Comparison of ENCODE assay signal across 1 cellular context in the genomic region with DNA sequence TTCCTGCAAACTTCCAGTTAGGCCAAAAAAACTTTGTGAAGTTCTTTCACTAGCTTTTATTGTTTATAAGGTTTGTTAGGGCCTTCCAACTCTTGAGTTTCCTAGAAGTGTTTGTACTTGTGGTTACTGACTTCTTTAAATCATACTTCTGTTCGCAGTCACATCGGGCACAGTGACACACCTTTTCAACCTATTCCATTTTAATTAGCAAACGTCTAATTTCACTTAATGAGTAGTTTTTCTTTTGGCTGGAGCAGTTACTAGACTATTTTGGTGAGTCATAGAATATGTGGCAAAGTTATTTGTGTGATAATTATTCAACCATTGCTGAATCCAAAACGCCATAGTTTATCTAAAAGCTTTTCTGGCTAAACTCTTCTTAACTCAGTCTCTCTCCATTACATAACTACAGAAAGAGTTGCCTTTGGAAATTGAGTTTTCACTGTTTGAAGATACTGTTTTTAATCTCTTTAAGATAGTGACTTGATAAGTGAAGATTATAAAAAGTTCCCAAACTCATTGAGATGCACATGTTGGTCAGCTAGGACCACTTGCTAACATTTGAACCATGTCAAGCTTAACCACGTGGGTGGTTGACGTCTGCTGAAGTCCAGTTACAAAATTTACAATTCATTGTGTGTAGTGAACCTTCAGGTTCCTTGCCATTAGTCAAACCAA.
TF ChIP-seq lines count a peak whose summit lies in the region.

No MANE protein-coding gene starts in this region.

TF ChIP-seq in GM23338, 12 proteins besides CTCF, POLR2A, EP300 and RAD21 (continued from another document):
- TF ChIP-seq, protein P1, sequence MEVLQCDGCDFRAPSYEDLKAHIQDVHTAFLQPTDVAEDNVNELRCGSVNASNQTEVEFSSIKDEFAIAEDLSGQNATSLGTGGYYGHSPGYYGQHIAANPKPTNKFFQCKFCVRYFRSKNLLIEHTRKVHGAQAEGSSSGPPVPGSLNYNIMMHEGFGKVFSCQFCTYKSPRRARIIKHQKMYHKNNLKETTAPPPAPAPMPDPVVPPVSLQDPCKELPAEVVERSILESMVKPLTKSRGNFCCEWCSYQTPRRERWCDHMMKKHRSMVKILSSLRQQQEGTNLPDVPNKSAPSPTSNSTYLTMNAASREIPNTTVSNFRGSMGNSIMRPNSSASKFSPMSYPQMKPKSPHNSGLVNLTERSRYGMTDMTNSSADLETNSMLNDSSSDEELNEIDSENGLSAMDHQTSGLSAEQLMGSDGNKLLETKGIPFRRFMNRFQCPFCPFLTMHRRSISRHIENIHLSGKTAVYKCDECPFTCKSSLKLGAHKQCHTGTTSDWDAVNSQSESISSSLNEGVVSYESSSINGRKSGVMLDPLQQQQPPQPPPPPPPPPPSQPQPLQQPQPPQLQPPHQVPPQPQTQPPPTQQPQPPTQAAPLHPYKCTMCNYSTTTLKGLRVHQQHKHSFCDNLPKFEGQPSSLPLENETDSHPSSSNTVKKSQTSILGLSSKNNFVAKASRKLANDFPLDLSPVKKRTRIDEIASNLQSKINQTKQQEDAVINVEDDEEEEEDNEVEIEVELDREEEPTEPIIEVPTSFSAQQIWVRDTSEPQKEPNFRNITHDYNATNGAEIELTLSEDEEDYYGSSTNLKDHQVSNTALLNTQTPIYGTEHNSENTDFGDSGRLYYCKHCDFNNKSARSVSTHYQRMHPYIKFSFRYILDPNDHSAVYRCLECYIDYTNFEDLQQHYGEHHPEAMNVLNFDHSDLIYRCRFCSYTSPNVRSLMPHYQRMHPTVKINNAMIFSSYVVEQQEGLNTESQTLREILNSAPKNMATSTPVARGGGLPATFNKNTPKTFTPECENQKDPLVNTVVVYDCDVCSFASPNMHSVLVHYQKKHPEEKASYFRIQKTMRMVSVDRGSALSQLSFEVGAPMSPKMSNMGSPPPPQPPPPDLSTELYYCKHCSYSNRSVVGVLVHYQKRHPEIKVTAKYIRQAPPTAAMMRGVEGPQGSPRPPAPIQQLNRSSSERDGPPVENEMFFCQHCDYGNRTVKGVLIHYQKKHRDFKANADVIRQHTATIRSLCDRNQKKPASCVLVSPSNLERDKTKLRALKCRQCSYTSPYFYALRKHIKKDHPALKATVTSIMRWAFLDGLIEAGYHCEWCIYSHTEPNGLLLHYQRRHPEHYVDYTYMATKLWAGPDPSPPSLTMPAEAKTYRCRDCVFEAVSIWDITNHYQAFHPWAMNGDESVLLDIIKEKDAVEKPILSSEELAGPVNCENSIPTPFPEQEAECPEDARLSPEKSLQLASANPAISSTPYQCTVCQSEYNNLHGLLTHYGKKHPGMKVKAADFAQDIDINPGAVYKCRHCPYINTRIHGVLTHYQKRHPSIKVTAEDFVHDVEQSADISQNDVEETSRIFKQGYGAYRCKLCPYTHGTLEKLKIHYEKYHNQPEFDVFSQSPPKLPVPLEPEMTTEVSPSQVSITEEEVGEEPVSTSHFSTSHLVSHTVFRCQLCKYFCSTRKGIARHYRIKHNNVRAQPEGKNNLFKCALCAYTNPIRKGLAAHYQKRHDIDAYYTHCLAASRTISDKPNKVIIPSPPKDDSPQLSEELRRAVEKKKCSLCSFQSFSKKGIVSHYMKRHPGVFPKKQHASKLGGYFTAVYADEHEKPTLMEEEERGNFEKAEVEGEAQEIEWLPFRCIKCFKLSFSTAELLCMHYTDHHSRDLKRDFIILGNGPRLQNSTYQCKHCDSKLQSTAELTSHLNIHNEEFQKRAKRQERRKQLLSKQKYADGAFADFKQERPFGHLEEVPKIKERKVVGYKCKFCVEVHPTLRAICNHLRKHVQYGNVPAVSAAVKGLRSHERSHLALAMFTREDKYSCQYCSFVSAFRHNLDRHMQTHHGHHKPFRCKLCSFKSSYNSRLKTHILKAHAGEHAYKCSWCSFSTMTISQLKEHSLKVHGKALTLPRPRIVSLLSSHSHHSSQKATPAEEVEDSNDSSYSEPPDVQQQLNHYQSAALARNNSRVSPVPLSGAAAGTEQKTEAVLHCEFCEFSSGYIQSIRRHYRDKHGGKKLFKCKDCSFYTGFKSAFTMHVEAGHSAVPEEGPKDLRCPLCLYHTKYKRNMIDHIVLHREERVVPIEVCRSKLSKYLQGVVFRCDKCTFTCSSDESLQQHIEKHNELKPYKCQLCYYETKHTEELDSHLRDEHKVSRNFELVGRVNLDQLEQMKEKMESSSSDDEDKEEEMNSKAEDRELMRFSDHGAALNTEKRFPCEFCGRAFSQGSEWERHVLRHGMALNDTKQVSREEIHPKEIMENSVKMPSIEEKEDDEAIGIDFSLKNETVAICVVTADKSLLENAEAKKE (CRISPR knock-in tag; IDR thresholded peaks at IDR 0.05): no peak
- no peak for TF ChIP-seq POLR2AphosphoS5 (IDR thresholded peaks at IDR 0.05; ENCODE audit: low read depth)
